ENCODE assay signal across 11 cellular contexts in genomic region chr15:45618813-45619212, GRCh38. TPM values are rescaled to one million over a fixed set of nuclear protein-coding genes. Genes with fewer than 3 reads are reported as not detected.
DNase-seq lines count a peak whose midpoint lies in the region; ATAC-seq and TF ChIP-seq lines count a peak whose summit lies in the region.
"Had no signal": no experiment of that assay in that cellular context is flagged by ENCODE, and none has a peak within 500 bp of the region (broad histone marks: within the 10 kb centered on the region; RNA-seq: fewer than 3 reads in every experiment).

No MANE protein-coding gene starts in this region.

- no peaks in the 10 kb centered on the region for H3K36me3 Mint-ChIP-seq in nephron progenitor cell (ENCODE audit: low read depth)

- H3K9ac ChIP-seq in SK-N-SH: no peak overlapping the region

- ATAC-seq in SK-N-SH treated with all-trans-retinoic acid at 6 μM for 48 hours: no peak
- ATAC-seq in Panc1: no peak; the same call in 1 of the 2 replicates
- no peak for ATAC-seq in GM21619 (IDR thresholded peaks at IDR 0.05; ENCODE audit: unreplicated experiment)

- peak; percentile 43 for DNase-seq in SK-N-SH
- DNase-seq in Jurkat, Clone E6-1 (ENCODE audit: low read depth, low spot score): peak; percentile 24
- DNase-seq in Panc1 (ENCODE audit: low read depth, low spot score): no peak
- peak; percentile 6 for DNase-seq in nephron progenitor cell
- DNase-seq in amniotic stem cell (lab: John Stamatoyannopoulos, UW): no peak
- no peak for DNase-seq in hepatocyte (ENCODE audit: low spot score)
- DNase-seq: activated CD4-positive, alpha-beta T cell treated with anti-CD3 and anti-CD28 coated beads for 48 hours; NCI-H1048 had no signal

- WGBS in SK-N-SH (ENCODE audit: low lambda C conversion rate): 69% methylated on average over 5 of the region's 5 CpGs
- whole genome bisulfite sequencing in hepatocyte (ENCODE audit: low lambda C conversion rate, missing lambda C conversion rate): 91% methylated on average over 5 of the region's 5 CpGs

- peaks cover 16% of the 10 kb centered on the region for H3K9me3 Mint-ChIP-seq in nephron progenitor cell

- no peaks in the 10 kb centered on the region for H3K4me1 ChIP-seq in SK-N-SH (ENCODE audit: control insufficient read depth in 1 of 2, insufficient read depth in 2 of 2, low read depth in 1 of 2, low read length in 1 of 2)
- H3K4me1 ChIP-seq in Panc1 (ENCODE audit: control insufficient read depth, insufficient read depth, low read length): no peaks in the 10 kb centered on the region
- no peaks in the 10 kb centered on the region for H3K4me1 ChIP-seq in hepatocyte (ENCODE audit: insufficient read depth)
- H3K4me1 ChIP-seq: ascending aorta had no signal

- H3K4me2 ChIP-seq in SK-N-SH: no peak overlapping the region
- H3K4me2 ChIP-seq in hepatocyte: no peak overlapping the region

- peaks cover 4% of the 10 kb centered on the region for H3K4me1 Mint-ChIP-seq in nephron progenitor cell

- no peaks in the 10 kb centered on the region for H3K9me3 ChIP-seq in SK-N-SH
- H3K9me3 ChIP-seq in Panc1 (ENCODE audit: control insufficient read depth, insufficient read depth, low read depth, low read length): no peaks in the 10 kb centered on the region
- H3K9me3 ChIP-seq in hepatocyte (ENCODE audit: low read depth): no peaks in the 10 kb centered on the region
- H3K9me3 ChIP-seq: ascending aorta had no signal

- H3K27ac Mint-ChIP-seq in nephron progenitor cell: no peak overlapping the region

- H2AFZ ChIP-seq in SK-N-SH (ENCODE audit: low read depth) (no peak overlapping the region), hepatocyte (no peak overlapping the region)

- in situ Hi-C loops in Panc1 (cut with HindIII; ENCODE audit: low pct_unique_long_range_greater_than_20kb, low sequenced_read_pairs): no loop called here

- H3K9me2 ChIP-seq in SK-N-SH: no peaks in the 10 kb centered on the region
- no peaks in the 10 kb centered on the region for H3K9me2 ChIP-seq in hepatocyte (replicated peaks; ENCODE audit: insufficient read depth)

- H3K27me3 ChIP-seq in SK-N-SH (ENCODE audit: insufficient read depth) (no peaks in the 10 kb centered on the region), Panc1 (ENCODE audit: control insufficient read depth, insufficient read depth, low read length) (no peaks in the 10 kb centered on the region), hepatocyte (no peaks in the 10 kb centered on the region)
- H3K27me3 ChIP-seq: ascending aorta had no signal

- CTCF ChIA-PET in SK-N-SH (lab: Yijun Ruan, JAX): no interaction called here
- CTCF ChIA-PET in Panc1 (lab: Charles Lee): no interaction called here

- no peak for TF ChIP-seq RAD21 in SK-N-SH (IDR thresholded peaks at IDR 0.05; ENCODE audit: low read length)

- H3K27me3 Mint-ChIP-seq in nephron progenitor cell (ENCODE audit: low read depth, poor library complexity): peaks cover 16% of the 10 kb centered on the region

- POLR2A ChIA-PET in SK-N-SH (lab: Yijun Ruan, JAX) (no interaction called here), Panc1 (lab: Charles Lee) (no interaction called here)

- no TSS peak for BruUV-seq in Panc1 (replicated peaks; lab: Mats Ljungman, UMichigan)

- no peak overlapping the region for H3K4me3 ChIP-seq in SK-N-SH (ENCODE audit: low read depth in 2 of 2, low read length in 1 of 2)
- no peak overlapping the region for H3K4me3 ChIP-seq in Jurkat, Clone E6-1 (ENCODE audit: low read length)
- H3K4me3 ChIP-seq in Panc1 (ENCODE audit: low read depth in 2 of 2, low read length in 2 of 2): no peak overlapping the region
- H3K4me3 ChIP-seq in hepatocyte: no peak overlapping the region
- H3K4me3 ChIP-seq: ascending aorta had no signal

- no peaks in the 10 kb centered on the region for H4K20me1 ChIP-seq in SK-N-SH (ENCODE audit: insufficient read depth)
- no peaks in the 10 kb centered on the region for H4K20me1 ChIP-seq in hepatocyte (ENCODE audit: insufficient read depth, poor library complexity, severe bottlenecking)

- H3K36me3 ChIP-seq in SK-N-SH (replicated peaks in 1 of 2; ENCODE audit: control insufficient read depth in 1 of 2, insufficient read depth in 2 of 2, low read length in 1 of 2) (no peaks in the 10 kb centered on the region), Panc1 (ENCODE audit: control insufficient read depth, insufficient read depth, low read length) (no peaks in the 10 kb centered on the region), hepatocyte (replicated peaks; ENCODE audit: insufficient read depth, low read depth) (no peaks in the 10 kb centered on the region)
- H3K36me3 ChIP-seq: ascending aorta had no signal

- intact Hi-C loops in Panc1 (cut with micrococcal nuclease; ENCODE audit: unreplicated experiment): loop anchor here (10.0 kb wide), 1 partner anchor 94 kb away; the partner anchor contains the start of gene SLC30A4

- TF ChIP-seq EP300 in SK-N-SH (IDR thresholded peaks at IDR 0.05; ENCODE audit: borderline replicate concordance in 1 of 2, low read depth in 1 of 2, low read length in 1 of 2): no peak

- no peak overlapping the region for H3K4me3 Mint-ChIP-seq in nephron progenitor cell

- H3K79me2 ChIP-seq in SK-N-SH (ENCODE audit: insufficient read depth): no peaks in the 10 kb centered on the region
- H3K79me2 ChIP-seq in hepatocyte: no peaks in the 10 kb centered on the region

- TF ChIP-seq CTCF in SK-N-SH (IDR thresholded peaks at IDR 0.05) (no peak; the same call in 1 of the 2 replicates), Panc1 (IDR thresholded peaks at IDR 0.05) (peak; percentile 12; the same call in 1 of the 2 replicates), nephron progenitor cell (IDR thresholded peaks at IDR 0.05) (no peak), hepatocyte (IDR thresholded peaks at IDR 0.05; ENCODE audit: poor library complexity) (no peak)

- peaks cover 3% of the 10 kb centered on the region for H3F3A ChIP-seq in SK-N-SH (replicated peaks; ENCODE audit: insufficient read depth)

- H3K27ac ChIP-seq in SK-N-SH (ENCODE audit: low read depth in 2 of 2, low read length in 1 of 2) (no peak overlapping the region), Panc1 (ENCODE audit: low read length) (no peak overlapping the region), hepatocyte (no peak overlapping the region)
- H3K27ac ChIP-seq: ascending aorta had no signal

TF ChIP-seq in SK-N-SH, 30 proteins besides CTCF, POLR2A, EP300 and RAD21:
- TF ChIP-seq GATA2 (CRISPR knock-in tag; IDR thresholded peaks at IDR 0.05): no peak

TF ChIP-seq in SK-N-SH treated with all-trans-retinoic acid at 6 μM for 48 hours, 23 proteins besides CTCF, POLR2A, EP300 and RAD21 (continues in another document):
- no peak for TF ChIP-seq ZFP3 (CRISPR knock-in tag; IDR thresholded peaks at IDR 0.05)
- TF ChIP-seq OSR1 (CRISPR knock-in tag; IDR thresholded peaks at IDR 0.05): no peak
- no peak for TF ChIP-seq ZNF70 (CRISPR knock-in tag; IDR thresholded peaks at IDR 0.05)
- no peak for TF ChIP-seq CREB5 (CRISPR knock-in tag; IDR thresholded peaks at IDR 0.05; ENCODE audit: low read depth)
- no peak for TF ChIP-seq TSHZ2 (CRISPR knock-in tag; IDR thresholded peaks at IDR 0.05)

RNA-seq across cellular contexts. Expression of gene SQOR, which starts 16.0 kb away (rescaled TPM):
- polyA plus RNA-seq in SK-N-SH (2012; rRNA removed) (7.8 and 9.1 TPM in 2 replicates), hepatocyte (24.7 and 30.1 TPM in 2 replicates)
- polyA plus RNA-seq in SK-N-SH (2012; cell fraction: cytosol; rRNA removed): 8.5 and 9.5 TPM in 2 replicates
- 5.0 and 6.4 TPM in 2 replicates for polyA plus RNA-seq in SK-N-SH (2012; cell fraction: nucleus; rRNA removed)
- 24.5 TPM for polyA plus RNA-seq in Jurkat, Clone E6-1 (2012; ENCODE audit: insufficient read depth, insufficient read length)
- total RNA-seq in Panc1 (2021; ENCODE audit: unreplicated experiment) (62.2 TPM), hepatocyte (27.3 and 37.0 TPM in 2 replicates)
- polyA plus RNA-seq in Panc1 (2012; ENCODE audit: insufficient read length): 49.9 TPM

RNA-seq across cellular contexts. Expression of gene BLOC1S6, which starts 31.6 kb away (rescaled TPM):
- 11.3 and 14.1 TPM in 2 replicates for polyA plus RNA-seq in SK-N-SH (2012; rRNA removed)
- polyA plus RNA-seq in SK-N-SH (2012; cell fraction: cytosol; rRNA removed): 21.1 and 25.9 TPM in 2 replicates
- polyA plus RNA-seq in SK-N-SH (2012; cell fraction: nucleus; rRNA removed): 5.2 and 8.4 TPM in 2 replicates
- 54.6 TPM for polyA plus RNA-seq in Jurkat, Clone E6-1 (2012; ENCODE audit: insufficient read depth, insufficient read length)
- total RNA-seq in Panc1 (2021; ENCODE audit: unreplicated experiment): 52.0 TPM
- 22.0 TPM for polyA plus RNA-seq in Panc1 (2012; ENCODE audit: insufficient read length)
- total RNA-seq in hepatocyte: 49.3 and 62.3 TPM in 2 replicates
- polyA plus RNA-seq in hepatocyte: 24.7 and 26.5 TPM in 2 replicates

Comparison
In these comparisons a context has a peak if more than half of its experiments do, and no peak if none do; other contexts are left out.
1. DNase-seq: peak in SK-N-SH (single experiment), Jurkat, Clone E6-1 (single experiment) and nephron progenitor cell (single experiment); none in Panc1 (single experiment), amniotic stem cell (single experiment) and hepatocyte (single experiment).